In the genomic region with DNA sequence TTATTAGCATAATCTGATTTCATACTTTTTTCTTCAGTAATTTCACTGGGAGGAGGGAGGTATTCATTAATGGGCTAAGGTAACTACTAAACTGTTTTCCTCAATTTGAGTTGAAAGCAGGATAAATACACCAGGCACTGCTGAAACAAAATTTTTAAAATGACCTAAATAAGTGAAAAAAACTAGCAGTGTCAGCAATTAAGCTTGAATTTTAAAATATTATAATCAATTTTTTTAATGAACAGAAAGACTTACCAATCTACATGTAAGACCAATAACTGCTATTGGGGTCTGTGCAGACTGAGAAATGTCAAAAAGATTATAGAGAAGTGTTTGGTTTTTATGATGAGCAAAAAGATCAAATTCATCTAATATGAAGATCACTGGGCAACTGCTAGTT, we compare ENCODE assay signal across 37 cellular contexts.
"Had no signal": no experiment of that assay in that cellular context is flagged by ENCODE, and none has a peak within 500 bp of the region (broad histone marks: within the 10 kb centered on the region; RNA-seq: fewer than 3 reads in every experiment).

No MANE protein-coding gene starts in this region.

- H3K4me1 ChIP-seq: adrenal gland, body of pancreas, breast epithelium had no signal

- H3K4me1 Mint-ChIP-seq: activated B cell treated with CpG ODN at 0.5 μM for 24 hours; activated CD4-positive, alpha-beta T cell treated with anti-CD3 and anti-CD28 coated beads, Interleukin-2, amount 10 ng/mL, durations not matched to agents 24 days and 14 days; activated naive CD8-positive, alpha-beta T cell treated with anti-CD3 and anti-CD28 coated beads for 36 hours; activated T-helper 17 cell treated with anti-CD3 and anti-CD28 coated beads, Interleukin-2, amount 50 U/mL, for 72 hours had no signal

- FAIRE-seq: astrocyte, TTC549 had no signal

- H3K27me3 ChIP-seq: adrenal gland, body of pancreas, brain microvascular endothelial cell, breast epithelium had no signal

- H3K4me3 ChIP-seq: adrenal gland, body of pancreas, breast epithelium had no signal

- DNase-seq: activated B cell treated with CpG ODN at 0.5 μM for 24 hours; activated CD4-positive, alpha-beta memory T cell treated with anti-CD3 and anti-CD28 coated beads for 36 hours; activated CD4-positive, alpha-beta T cell treated with anti-CD3 and anti-CD28 coated beads for 4 hours; activated CD4-positive, alpha-beta T cell treated with anti-CD3 and anti-CD28 coated beads, Interleukin-2, amount 10 ng/mL, durations not matched to agents 24 days and 14 days; activated CD4-positive, alpha-beta T cell treated with anti-CD3 and anti-CD28 coated beads, Interleukin-2, amount 50 U/mL, for 1 hour; activated CD4-positive, alpha-beta T cell treated with anti-CD3 and anti-CD28 coated beads, Interleukin-2, amount 50 U/mL, for 4 hours; activated CD4-positive, CD25-positive, alpha-beta regulatory T cell treated with anti-CD3 and anti-CD28 coated beads, Interleukin-2, amount 50 U/mL, for 72 hours; activated CD8-positive, alpha-beta memory T cell treated with anti-CD3 and anti-CD28 coated beads, Interleukin-2, amount 50 U/mL, for 4 hours; activated CD8-positive, alpha-beta T cell treated with anti-CD3 and anti-CD28 coated beads for 36 hours; activated effector memory CD4-positive, alpha-beta T cell treated with anti-CD3 and anti-CD28 coated beads, Interleukin-2, amount 50 U/mL, for 16 hours; activated gamma-delta T cell treated with Interleukin-2 at 50 U/mL for 16 hours; activated naive CD4-positive, alpha-beta T cell; activated naive CD4-positive, alpha-beta T cell treated with anti-CD3 and anti-CD28 coated beads for 36 hours; activated naive CD4-positive, alpha-beta T cell treated with anti-CD3 and anti-CD28 coated beads, Interleukin-2, amount 50 U/mL, for 16 hours; activated naive CD8-positive, alpha-beta T cell treated with anti-CD3 and anti-CD28 coated beads for 36 hours; activated T-cell treated with anti-CD3 and anti-CD28 coated beads for 4 hours; activated T-cell treated with anti-CD3 and anti-CD28 coated beads, Interleukin-2, amount 50 U/mL, for 1 hour; activated T-cell treated with anti-CD3 and anti-CD28 coated beads, Interleukin-2, amount 50 U/mL, for 4 hours; activated T-cell treated with anti-CD3 and anti-CD28 coated beads, Interleukin-2, amount 50 U/mL, for 72 hours; adrenal gland; amniotic stem cell; aorta; body of pancreas; brain microvascular endothelial cell; central memory CD4-positive, alpha-beta T cell; T-helper 1 cell; T-helper 2 cell; T-helper 9 cell had no signal

- H3K36me3 Mint-ChIP-seq: activated naive CD4-positive, alpha-beta T cell treated with anti-CD3 and anti-CD28 coated beads, Interleukin-2, amount 50 U/mL, for 72 hours had no signal

- H3K36me3 ChIP-seq: brain microvascular endothelial cell, breast epithelium had no signal

- H3K9me3 Mint-ChIP-seq: activated B cell treated with CpG ODN at 0.5 μM for 24 hours; activated CD4-positive, alpha-beta memory T cell treated with anti-CD3 and anti-CD28 coated beads for 36 hours; activated CD4-positive, alpha-beta T cell treated with anti-CD3 and anti-CD28 coated beads, Interleukin-2, amount 10 ng/mL, durations not matched to agents 24 days and 14 days; activated CD8-positive, alpha-beta T cell treated with anti-CD3 and anti-CD28 coated beads for 36 hours; activated naive CD4-positive, alpha-beta T cell treated with anti-CD3 and anti-CD28 coated beads for 36 hours; activated naive CD4-positive, alpha-beta T cell treated with anti-CD3 and anti-CD28 coated beads, Interleukin-2, amount 50 U/mL, for 72 hours; activated naive CD8-positive, alpha-beta T cell treated with anti-CD3 and anti-CD28 coated beads for 36 hours; activated T-cell treated with anti-CD3 and anti-CD28 coated beads, Interleukin-2, amount 50 U/mL, for 4 hours; activated T-cell treated with anti-CD3 and anti-CD28 coated beads, Interleukin-2, amount 50 U/mL, for 72 hours; activated T-helper 1 cell treated with anti-CD3 and anti-CD28 coated beads, Interleukin-12 subunit alpha, Interleukin-12 subunit beta, Interleukin-2, Interleukin-4 antibody, amounts not matched to agents 30 ng/mL and 10 ng/mL and 1 ng/mL, durations not matched to agents 14 hours and 24 hours and 36 hours; activated T-helper 17 cell treated with anti-CD3 and anti-CD28 coated beads, Interleukin-2, amount 50 U/mL, for 72 hours; T-helper 1 cell treated with Interleukin-12 subunit alpha and Interleukin-12 subunit beta and Interleukin-4 antibody, amounts not matched to agents 30 μg/mL and 1 μg/mL, for 36 hours; T-helper 2 cell treated with Interferon-gamma antibody and Interleukin-4, amounts not matched to agents 5 μg/mL and 100 μg/mL, for 36 hours had no signal

- H3K27ac Mint-ChIP-seq: activated B cell treated with CpG ODN at 0.5 μM for 24 hours; activated CD4-positive, alpha-beta memory T cell treated with anti-CD3 and anti-CD28 coated beads for 36 hours; activated CD4-positive, alpha-beta T cell treated with anti-CD3 and anti-CD28 coated beads, Interleukin-2, amount 10 ng/mL, durations not matched to agents 24 days and 14 days; activated CD8-positive, alpha-beta T cell treated with anti-CD3 and anti-CD28 coated beads for 36 hours; activated naive CD4-positive, alpha-beta T cell treated with anti-CD3 and anti-CD28 coated beads for 36 hours; activated naive CD4-positive, alpha-beta T cell treated with anti-CD3 and anti-CD28 coated beads, Interleukin-2, amount 50 U/mL, for 72 hours; activated naive CD8-positive, alpha-beta T cell treated with anti-CD3 and anti-CD28 coated beads for 36 hours; activated T-cell treated with anti-CD3 and anti-CD28 coated beads, Interleukin-2, amount 50 U/mL, for 72 hours; activated T-helper 1 cell treated with anti-CD3 and anti-CD28 coated beads, Interleukin-12 subunit alpha, Interleukin-12 subunit beta, Interleukin-2, Interleukin-4 antibody, amounts not matched to agents 30 ng/mL and 10 ng/mL and 1 ng/mL, durations not matched to agents 14 hours and 24 hours and 36 hours; activated T-helper 17 cell treated with anti-CD3 and anti-CD28 coated beads, Interleukin-2, amount 50 U/mL, for 72 hours; T-helper 1 cell treated with Interleukin-12 subunit alpha and Interleukin-12 subunit beta and Interleukin-4 antibody, amounts not matched to agents 30 μg/mL and 1 μg/mL, for 36 hours; T-helper 2 cell treated with Interferon-gamma antibody and Interleukin-4, amounts not matched to agents 5 μg/mL and 100 μg/mL, for 36 hours had no signal

- H3K9me3 ChIP-seq: adrenal gland, body of pancreas, breast epithelium had no signal

- H3K27ac ChIP-seq: adrenal gland, body of pancreas, brain microvascular endothelial cell, breast epithelium, VCaP had no signal

- ATAC-seq: activated CD8-positive, alpha-beta T cell treated with anti-CD3 and anti-CD28 coated beads for 36 hours; activated naive CD4-positive, alpha-beta T cell treated with anti-CD3 and anti-CD28 coated beads, Interleukin-2, amount 50 U/mL, for 72 hours; activated T-cell treated with anti-CD3 and anti-CD28 coated beads, Interleukin-2, amount 50 U/mL, for 4 hours; activated T-cell treated with anti-CD3 and anti-CD28 coated beads, Interleukin-2, amount 50 U/mL, for 72 hours; activated T-helper 17 cell treated with anti-CD3 and anti-CD28 coated beads, Interleukin-2, amount 50 U/mL, for 72 hours; body of pancreas had no signal

- H3K4me3 Mint-ChIP-seq: activated B cell treated with CpG ODN at 0.5 μM for 24 hours; activated CD4-positive, alpha-beta memory T cell treated with anti-CD3 and anti-CD28 coated beads for 36 hours; activated CD4-positive, alpha-beta T cell treated with anti-CD3 and anti-CD28 coated beads, Interleukin-2, amount 10 ng/mL, durations not matched to agents 24 days and 14 days; activated CD8-positive, alpha-beta T cell treated with anti-CD3 and anti-CD28 coated beads for 36 hours; activated naive CD4-positive, alpha-beta T cell treated with anti-CD3 and anti-CD28 coated beads for 36 hours; activated naive CD8-positive, alpha-beta T cell treated with anti-CD3 and anti-CD28 coated beads for 36 hours; activated T-cell treated with anti-CD3 and anti-CD28 coated beads, Interleukin-2, amount 50 U/mL, for 4 hours; activated T-cell treated with anti-CD3 and anti-CD28 coated beads, Interleukin-2, amount 50 U/mL, for 72 hours; activated T-helper 1 cell treated with anti-CD3 and anti-CD28 coated beads, Interleukin-12 subunit alpha, Interleukin-12 subunit beta, Interleukin-2, Interleukin-4 antibody, amounts not matched to agents 30 ng/mL and 10 ng/mL and 1 ng/mL, durations not matched to agents 14 hours and 24 hours and 36 hours; activated T-helper 17 cell treated with anti-CD3 and anti-CD28 coated beads, Interleukin-2, amount 50 U/mL, for 72 hours; T-helper 1 cell treated with Interleukin-12 subunit alpha and Interleukin-12 subunit beta and Interleukin-4 antibody, amounts not matched to agents 30 μg/mL and 1 μg/mL, for 36 hours; T-helper 2 cell treated with Interferon-gamma antibody and Interleukin-4, amounts not matched to agents 5 μg/mL and 100 μg/mL, for 36 hours had no signal

- H3K27me3 Mint-ChIP-seq: activated B cell treated with CpG ODN at 0.5 μM for 24 hours; activated CD4-positive, alpha-beta memory T cell treated with anti-CD3 and anti-CD28 coated beads for 36 hours; activated CD4-positive, alpha-beta T cell treated with anti-CD3 and anti-CD28 coated beads, Interleukin-2, amount 10 ng/mL, durations not matched to agents 24 days and 14 days; activated CD8-positive, alpha-beta T cell treated with anti-CD3 and anti-CD28 coated beads for 36 hours; activated naive CD8-positive, alpha-beta T cell treated with anti-CD3 and anti-CD28 coated beads for 36 hours; activated T-helper 17 cell treated with anti-CD3 and anti-CD28 coated beads, Interleukin-2, amount 50 U/mL, for 72 hours had no signal
